19 cellular contexts compared by ENCODE assay signal in genomic region chr1:230099435-230099834, GRCh38.
"Had no signal": no experiment of that assay in that cellular context is flagged by ENCODE, and none has a peak within 500 bp of the region (broad histone marks: within the 10 kb centered on the region; RNA-seq: fewer than 3 reads in every experiment).

No MANE protein-coding gene starts in this region.

- H3K36me3 ChIP-seq: cardiac muscle cell, lower lobe of right lung, prostate gland had no signal

- ATAC-seq: activated CD4-positive, CD25-positive, alpha-beta regulatory T cell treated with anti-CD3 and anti-CD28 coated beads, Interleukin-2, amount 50 U/mL, for 24 hours; activated naive CD8-positive, alpha-beta T cell treated with anti-CD3 and anti-CD28 coated beads, Interleukin-2, amount 50 U/mL, for 24 hours; left lobe of liver; lower lobe of right lung; naive thymus-derived CD4-positive, alpha-beta T cell had no signal

- H3K4me3 ChIP-seq: cardiac muscle cell, lower lobe of right lung, prostate gland had no signal

- H3K27me3 ChIP-seq: cardiac muscle cell had no signal

- H3K9me3 ChIP-seq: lower lobe of right lung, prostate gland had no signal

- DNase-seq: activated CD4-positive, alpha-beta memory T cell treated with anti-CD3 and anti-CD28 coated beads, Interleukin-2, amount 10 ng/mL, durations not matched to agents 7 days and 5 days; activated CD4-positive, alpha-beta T cell treated with anti-CD3 and anti-CD28 coated beads, Interleukin-2, amount 10 ng/mL, durations not matched to agents 24 days and 14 days; activated gamma-delta T cell; activated naive CD4-positive, alpha-beta T cell treated with anti-CD3 and anti-CD28 coated beads, Interleukin-2, amount 50 U/mL, for 16 hours; activated naive CD8-positive, alpha-beta T cell treated with anti-CD3 and anti-CD28 coated beads, Interleukin-2, amount 50 U/mL, for 24 hours; dermis blood vessel endothelial cell; effector memory CD4-positive, alpha-beta T cell; foreskin melanocyte; immature natural killer cell; lower lobe of right lung; naive thymus-derived CD4-positive, alpha-beta T cell; stimulated activated CD4-positive, alpha-beta T cell treated with anti-CD3 and anti-CD28 coated beads, Interleukin-2, amount 100 ng/mL, for 48 hours; stimulated activated CD8-positive, alpha-beta memory T cell treated with anti-CD3 and anti-CD28 coated beads, Interleukin-4, amount 100 ng/mL, for 48 hours; stimulated activated naive CD4-positive, alpha-beta T cell had no signal

- H3K27ac ChIP-seq: cardiac muscle cell, lower lobe of right lung, prostate gland, VCaP had no signal
